In genomic region chr6:127921982-127922381, GRCh38 we compare ENCODE assay signal across 12 cellular contexts. TPM values are rescaled to one million over a fixed set of nuclear protein-coding genes. Genes with fewer than 3 reads are reported as not detected.
"Had no signal": no experiment of that assay in that cellular context is flagged by ENCODE, and none has a peak within 500 bp of the region (broad histone marks: within the 10 kb centered on the region; RNA-seq: fewer than 3 reads in every experiment).

No MANE protein-coding gene starts in this region.

- H3K27me3 ChIP-seq: adrenal gland, colonic mucosa, sigmoid colon, upper lobe of right lung had no signal

- H3K9me3 ChIP-seq: adrenal gland, colonic mucosa, upper lobe of right lung had no signal

- DNase-seq: activated CD4-positive, CD25-positive, alpha-beta regulatory T cell treated with anti-CD3 and anti-CD28 coated beads, Interleukin-2, amount 50 U/mL, for 72 hours; adrenal gland; colonic mucosa; foreskin melanocyte; left ventricle myocardium superior; mesenchymal stem cell; SHP77 treated with DMSO at 0.1 percent for 48 hours; sigmoid colon; stimulated activated CD4-positive, alpha-beta T cell treated with anti-CD3 and anti-CD28 coated beads, Interleukin-2, amount 100 ng/mL, for 24 hours; upper lobe of right lung had no signal

- H3K27ac ChIP-seq: adrenal gland, colonic mucosa, sigmoid colon, upper lobe of right lung had no signal

- H3K4me1 ChIP-seq: adrenal gland, colonic mucosa, sigmoid colon, upper lobe of right lung had no signal

- ATAC-seq: left ventricle myocardium superior, upper lobe of right lung had no signal

- H3K4me3 ChIP-seq: adrenal gland, colonic mucosa, sigmoid colon, upper lobe of right lung had no signal

- H3K36me3 ChIP-seq: adrenal gland, colonic mucosa, sigmoid colon, upper lobe of right lung had no signal

RNA-seq across cellular contexts. Expression of gene THEMIS, which starts 21.1 kb away (rescaled TPM):
- total RNA-seq: osteocyte had no signal
- polyA plus RNA-seq: neural cell had no signal
